ENCODE assay signal across 16 cellular contexts in genomic region chr16:86261379-86261778, GRCh38.
DNase-seq lines count a peak whose midpoint lies in the region; ATAC-seq lines count a peak whose summit lies in the region.
"Had no signal": no experiment of that assay in that cellular context is flagged by ENCODE, and none has a peak within 500 bp of the region (broad histone marks: within the 10 kb centered on the region; RNA-seq: fewer than 3 reads in every experiment).

No MANE protein-coding gene starts in this region.

- no peak for ATAC-seq in GM19467 (IDR thresholded peaks at IDR 0.05; ENCODE audit: unreplicated experiment)
- no peak for ATAC-seq in HG02981 (IDR thresholded peaks at IDR 0.05; ENCODE audit: unreplicated experiment)
- ATAC-seq: activated T-cell treated with anti-CD3 and anti-CD28 coated beads, Interleukin-2, amount 50 U/mL, for 4 hours; Right ventricle myocardium inferior; stimulated activated memory B cell treated with anti-CD40 and anti-IgM and Interleukin-4, amounts not matched to agents 10 μg/mL and 1 μg/mL and 100 μg/mL, for 72 hours had no signal

- DNase-seq in SIG-M5 treated with dmso at 0.1 percent for 504 hours (lab: John Stamatoyannopoulos, UW; ENCODE audit: unreplicated experiment): peak; percentile 1
- DNase-seq in SIG-M5 (lab: John Stamatoyannopoulos, UW): no peak
- DNase-seq in LHCN-M2 (ENCODE audit: low read depth): peak; percentile 1
- DNase-seq in T1000 (lab: John Stamatoyannopoulos, UW): peak; percentile 27
- peak; percentile 44 to 69 for DNase-seq in lung microvascular endothelial cell (ENCODE audit: low read depth in 2 of 2)
- DNase-seq in stimulated activated CD4-positive, alpha-beta T cell treated with anti-CD3 and anti-CD28 coated beads, Interleukin-2, amount 100 ng/mL, for 24 hours: no peak
- DNase-seq: activated CD4-positive, CD25-positive, alpha-beta regulatory T cell treated with anti-CD3 and anti-CD28 coated beads, Interleukin-2, amount 50 U/mL, for 72 hours; activated T-cell treated with anti-CD3 and anti-CD28 coated beads, Interleukin-2, amount 50 U/mL, for 4 hours; effector CD8-positive, alpha-beta T cell; Kasumi-1; naive B cell; stimulated activated CD4-positive, alpha-beta T cell treated with anti-CD3 and anti-CD28 coated beads, Interleukin-2, amount 100 ng/mL, for 48 hours had no signal

Comparison
In these comparisons a context has a peak if more than half of its experiments do, and no peak if none do; other contexts are left out.
1. DNase-seq: peak in SIG-M5 treated with dmso at 0.1 percent for 504 hours (single experiment), LHCN-M2 (single experiment), T1000 (single experiment) and lung microvascular endothelial cell (2 of 2); none in SIG-M5 (single experiment) and stimulated activated CD4-positive, alpha-beta T cell treated with anti-CD3 and anti-CD28 coated beads, Interleukin-2, amount 100 ng/mL, for 24 hours (0 of 2).